In the genomic region with DNA sequence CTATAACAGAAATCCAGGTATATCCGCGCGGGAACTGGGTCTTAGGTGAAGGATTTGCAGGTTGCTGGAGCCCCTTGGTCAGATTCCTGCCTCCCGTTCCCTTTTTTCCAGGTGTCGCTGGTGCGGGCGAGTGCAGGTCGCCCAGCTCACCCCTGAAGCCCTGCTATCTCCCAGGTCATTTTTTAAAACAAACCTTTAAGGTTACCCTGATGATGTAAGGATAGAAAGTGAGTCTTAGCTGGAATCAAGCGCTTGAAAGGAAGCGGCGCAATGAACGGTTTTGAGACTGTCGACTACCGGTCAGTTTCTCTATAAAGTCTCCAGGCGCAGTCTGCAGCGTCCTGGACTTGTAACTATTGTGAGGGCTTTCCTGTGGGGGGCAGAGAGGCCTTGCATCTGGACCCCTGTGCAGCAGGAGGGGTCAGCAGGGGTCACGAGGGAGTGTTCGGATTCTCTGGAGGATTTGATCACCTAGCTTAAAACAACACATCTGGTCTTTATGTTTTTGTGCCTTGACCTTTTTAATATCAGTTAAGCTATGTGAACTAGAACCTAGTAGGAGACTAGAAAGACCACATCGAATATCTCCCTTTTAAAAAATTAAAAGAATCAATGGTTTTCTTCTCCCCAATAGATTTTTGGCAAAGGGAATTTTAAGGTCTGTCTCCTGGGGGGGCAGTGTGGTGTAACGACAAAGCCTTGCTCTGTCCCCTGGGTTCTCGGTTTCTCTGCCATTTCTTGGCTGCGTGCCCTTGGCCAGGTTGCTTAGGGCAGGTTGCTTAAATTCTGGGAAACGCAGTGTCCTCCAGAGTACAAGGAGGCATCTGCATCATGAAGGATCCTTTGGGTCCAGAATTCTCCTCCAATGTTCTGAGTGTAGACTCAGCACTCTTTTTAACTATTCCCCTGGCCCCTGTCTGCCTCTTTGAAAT, we compare ENCODE assay signal across 8 cellular contexts. TPM values are rescaled to one million over a fixed set of nuclear protein-coding genes. Genes with fewer than 3 reads are reported as not detected.
DNase-seq lines count a peak whose midpoint lies in the region; ATAC-seq, FAIRE-seq and TF ChIP-seq lines count a peak whose summit lies in the region.

No MANE protein-coding gene starts in this region.

- no peak for FAIRE-seq in urothelium cell line (lab: Jason Lieb, UNC)

- no peak overlapping the region for H3K27ac Mint-ChIP-seq in activated naive CD4-positive, alpha-beta T cell treated with anti-CD3 and anti-CD28 coated beads, Interleukin-2, amount 50 U/mL, for 24 hours
- no peak overlapping the region for H3K27ac Mint-ChIP-seq in activated T-helper 17 cell treated with anti-CD3 and anti-CD28 coated beads, Interleukin-2, amount 50 U/mL, for 72 hours

- peak overlapping the region in 10 of 21 experiments; percentile 36 to 82 (median 57) for H3K27ac ChIP-seq in skin epidermis

- peaks cover 51% of the 10 kb centered on the region for H3K27me3 ChIP-seq in iPS-15b (ENCODE audit: control insufficient read depth, insufficient read depth, low read length)

- H3K9me3 ChIP-seq in iPS-15b (ENCODE audit: control insufficient read depth, insufficient read depth, low read length), result no peaks in the 10 kb centered on the region

- CTCF ChIA-PET in GM10248 (lab: Yijun Ruan, JAX), result interaction anchor here (1.2 to 3.2 kb wide), 2 partner anchors 29 to 653 kb away, joined by 3 to 11 read pairs; no protein-coding TSS in a partner anchor

- H3K4me3 Mint-ChIP-seq in activated naive CD4-positive, alpha-beta T cell treated with anti-CD3 and anti-CD28 coated beads, Interleukin-2, amount 50 U/mL, for 24 hours, result peak overlapping the region; percentile 79
- H3K4me3 Mint-ChIP-seq in activated T-helper 17 cell treated with anti-CD3 and anti-CD28 coated beads, Interleukin-2, amount 50 U/mL, for 72 hours, result peak overlapping the region; percentile 72

- peak overlapping the region; percentile 84 for H3K4me3 ChIP-seq in iPS-15b (ENCODE audit: low read depth, low read length)
- peak overlapping the region; percentile 30 to 50 (median 40) for H3K4me3 ChIP-seq in skin epidermis

- DNase-seq in activated naive CD4-positive, alpha-beta T cell (lab: John Stamatoyannopoulos, UW), result no peak
- DNase-seq in urothelium cell line (ENCODE audit: low spot score) (no peak), GM10248 (ENCODE audit: extremely low spot score) (no peak)

- H3K4me1 Mint-ChIP-seq in activated naive CD4-positive, alpha-beta T cell treated with anti-CD3 and anti-CD28 coated beads, Interleukin-2, amount 50 U/mL, for 24 hours, result peaks cover 30% of the 10 kb centered on the region
- no peaks in the 10 kb centered on the region for H3K4me1 Mint-ChIP-seq in activated T-helper 17 cell treated with anti-CD3 and anti-CD28 coated beads, Interleukin-2, amount 50 U/mL, for 72 hours

- H3K36me3 ChIP-seq in iPS-15b (ENCODE audit: control insufficient read depth, insufficient read depth, low read length), result no peaks in the 10 kb centered on the region

- peaks cover 55% of the 10 kb centered on the region for H3K27me3 Mint-ChIP-seq in activated naive CD4-positive, alpha-beta T cell treated with anti-CD3 and anti-CD28 coated beads, Interleukin-2, amount 50 U/mL, for 24 hours
- H3K27me3 Mint-ChIP-seq in activated T-helper 17 cell treated with anti-CD3 and anti-CD28 coated beads, Interleukin-2, amount 50 U/mL, for 72 hours, result peaks cover 37% of the 10 kb centered on the region

- no peak for TF ChIP-seq CTCF in GM10248 (IDR thresholded peaks at IDR 0.05; ENCODE audit: control extremely low read depth, extremely low read depth, low read depth, missing control alignments)

- POLR2A ChIA-PET in GM10248 (lab: Yijun Ruan, JAX), result no interaction called here

- no peaks in the 10 kb centered on the region for H3K9me3 Mint-ChIP-seq in activated naive CD4-positive, alpha-beta T cell treated with anti-CD3 and anti-CD28 coated beads, Interleukin-2, amount 50 U/mL, for 24 hours
- H3K9me3 Mint-ChIP-seq in activated T-helper 17 cell treated with anti-CD3 and anti-CD28 coated beads, Interleukin-2, amount 50 U/mL, for 72 hours, result no peaks in the 10 kb centered on the region

- H3K4me1 ChIP-seq in iPS-15b (ENCODE audit: control insufficient read depth, insufficient read depth, low read length), result peaks cover 19% of the 10 kb centered on the region

- H3K9ac ChIP-seq in iPS-15b (ENCODE audit: low read depth, low read length), result peak overlapping the region; percentile 43

- no peaks in the 10 kb centered on the region for H3K36me3 Mint-ChIP-seq in activated naive CD4-positive, alpha-beta T cell treated with anti-CD3 and anti-CD28 coated beads, Interleukin-2, amount 50 U/mL, for 24 hours
- no peaks in the 10 kb centered on the region for H3K36me3 Mint-ChIP-seq in activated T-helper 17 cell treated with anti-CD3 and anti-CD28 coated beads, Interleukin-2, amount 50 U/mL, for 72 hours (ENCODE audit: low read depth)

- no peak for ATAC-seq in activated T-helper 17 cell treated with anti-CD3 and anti-CD28 coated beads, Interleukin-2, amount 50 U/mL, for 72 hours (replicated peaks)
- ATAC-seq in GM18873 (IDR thresholded peaks at IDR 0.05; ENCODE audit: low FRiP score, unreplicated experiment), result no peak

RNA-seq across cellular contexts. Expression of a gene that starts 1.7 kb away (rescaled TPM):
- 1 to 10 TPM in 1 of 2 donors, under 1 TPM in 1; 0.69 to 1.2 TPM for total RNA-seq in activated T-helper 17 cell treated with anti-CD3 and anti-CD28 coated beads, Interleukin-2, amount 50 U/mL, for 72 hours
